In the genomic region with DNA sequence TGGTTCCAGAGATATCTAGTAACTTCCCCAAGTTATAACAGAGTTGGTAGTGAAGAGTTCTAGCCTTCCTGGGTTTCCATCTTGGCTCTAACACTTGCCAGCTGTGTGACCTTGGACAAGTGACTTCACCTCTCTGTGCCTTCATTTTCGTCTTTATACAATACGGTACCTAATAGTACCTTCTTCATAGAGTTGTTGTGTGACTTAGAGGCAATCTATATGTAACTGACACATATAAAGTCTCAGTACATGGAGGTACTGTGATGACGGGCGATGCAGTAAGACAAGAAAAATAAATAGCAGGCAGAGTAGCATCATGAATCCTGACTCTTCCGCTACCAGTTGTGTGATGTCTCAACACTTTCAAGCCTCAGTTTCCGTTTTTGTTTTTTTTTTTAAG, we compare ENCODE assay signal across 32 cellular contexts. TPM values are rescaled to one million over a fixed set of nuclear protein-coding genes. Genes with fewer than 3 reads are reported as not detected.
"Had no signal": no experiment of that assay in that cellular context is flagged by ENCODE, and none has a peak within 500 bp of the region (broad histone marks: within the 10 kb centered on the region; RNA-seq: fewer than 3 reads in every experiment).

No MANE protein-coding gene starts in this region.

- ATAC-seq: activated CD4-positive, CD25-positive, alpha-beta regulatory T cell treated with anti-CD3 and anti-CD28 coated beads, Interleukin-2, amount 50 U/mL, for 24 hours; activated T-cell treated with anti-CD3 and anti-CD28 coated beads, Interleukin-2, amount 50 U/mL, for 72 hours; effector memory CD8-positive, alpha-beta T cell; foreskin keratinocyte; gastrocnemius medialis; heart left ventricle; T-helper 17 cell had no signal

- H3K4me3 Mint-ChIP-seq: activated B cell treated with CpG ODN at 0.5 μM for 24 hours; activated CD4-positive, alpha-beta memory T cell treated with anti-CD3 and anti-CD28 coated beads, Interleukin-2, amount 10 ng/mL, durations not matched to agents 7 days and 5 days; activated naive CD8-positive, alpha-beta T cell; activated T-cell treated with anti-CD3 and anti-CD28 coated beads, Interleukin-2, amount 50 U/mL, for 24 hours; activated T-cell treated with anti-CD3 and anti-CD28 coated beads, Interleukin-2, amount 50 U/mL, for 72 hours; effector memory CD8-positive, alpha-beta T cell; T-helper 17 cell; T-helper 2 cell treated with Interferon-gamma antibody and Interleukin-4, amounts not matched to agents 5 μg/mL and 100 μg/mL, for 36 hours had no signal

- H3K9me3 Mint-ChIP-seq: activated B cell treated with CpG ODN at 0.5 μM for 24 hours; activated CD4-positive, alpha-beta memory T cell treated with anti-CD3 and anti-CD28 coated beads, Interleukin-2, amount 10 ng/mL, durations not matched to agents 7 days and 5 days; activated T-cell treated with anti-CD3 and anti-CD28 coated beads, Interleukin-2, amount 50 U/mL, for 24 hours; activated T-cell treated with anti-CD3 and anti-CD28 coated beads, Interleukin-2, amount 50 U/mL, for 72 hours; effector memory CD8-positive, alpha-beta T cell; T-helper 2 cell treated with Interferon-gamma antibody and Interleukin-4, amounts not matched to agents 5 μg/mL and 100 μg/mL, for 36 hours had no signal

- H3K27ac ChIP-seq: brain microvascular endothelial cell, esophagus muscularis mucosa, foreskin keratinocyte, gastrocnemius medialis, heart left ventricle, WERI-Rb-1 had no signal

- H3K4me1 ChIP-seq: esophagus muscularis mucosa, foreskin keratinocyte, gastrocnemius medialis, heart left ventricle had no signal

- H3K27ac Mint-ChIP-seq: activated B cell treated with CpG ODN at 0.5 μM for 24 hours; activated CD4-positive, alpha-beta memory T cell treated with anti-CD3 and anti-CD28 coated beads, Interleukin-2, amount 10 ng/mL, durations not matched to agents 7 days and 5 days; activated naive CD8-positive, alpha-beta T cell; activated T-cell treated with anti-CD3 and anti-CD28 coated beads, Interleukin-2, amount 50 U/mL, for 24 hours; T-helper 2 cell treated with Interferon-gamma antibody and Interleukin-4, amounts not matched to agents 5 μg/mL and 100 μg/mL, for 36 hours had no signal

- H3K4me3 ChIP-seq: esophagus muscularis mucosa, gastrocnemius medialis, heart left ventricle had no signal

- FAIRE-seq: astrocyte, colon had no signal

- H3K4me1 Mint-ChIP-seq: activated B cell treated with CpG ODN at 0.5 μM for 24 hours; activated CD4-positive, alpha-beta memory T cell treated with anti-CD3 and anti-CD28 coated beads, Interleukin-2, amount 10 ng/mL, durations not matched to agents 7 days and 5 days had no signal

- DNase-seq: activated B cell treated with CpG ODN at 0.5 μM for 24 hours; activated CD4-positive, alpha-beta memory T cell treated with anti-CD3 and anti-CD28 coated beads, Interleukin-2, amount 10 ng/mL, durations not matched to agents 7 days and 5 days; activated CD4-positive, alpha-beta T cell treated with anti-CD3 and anti-CD28 coated beads for 48 hours; activated CD8-positive, alpha-beta memory T cell treated with anti-CD3 and anti-CD28 coated beads, Interleukin-2, amount 50 U/mL, for 48 hours; activated gamma-delta T cell; activated naive CD4-positive, alpha-beta T cell; activated T-cell treated with anti-CD3 and anti-CD28 coated beads for 4 hours; activated T-cell treated with anti-CD3 and anti-CD28 coated beads, Interleukin-2, amount 50 U/mL, for 24 hours; activated T-cell treated with anti-CD3 and anti-CD28 coated beads, Interleukin-2, amount 50 U/mL, for 72 hours; amniotic stem cell; anterior cingulate cortex; brain microvascular endothelial cell; caudate nucleus; cortex of kidney; dermis blood vessel endothelial cell; effector CD4-positive, alpha-beta T cell; effector memory CD8-positive, alpha-beta T cell; erythroblast; foreskin keratinocyte; gastrocnemius medialis; glutamatergic neuron; heart left ventricle; T-helper 1 cell; T-helper 17 cell; T1000; WERI-Rb-1 had no signal

- H3K27me3 ChIP-seq: brain microvascular endothelial cell, esophagus muscularis mucosa, foreskin keratinocyte, gastrocnemius medialis, heart left ventricle had no signal

- H3K27me3 Mint-ChIP-seq: activated B cell treated with CpG ODN at 0.5 μM for 24 hours; activated CD4-positive, alpha-beta memory T cell treated with anti-CD3 and anti-CD28 coated beads, Interleukin-2, amount 10 ng/mL, durations not matched to agents 7 days and 5 days; activated naive CD8-positive, alpha-beta T cell; activated T-cell treated with anti-CD3 and anti-CD28 coated beads, Interleukin-2, amount 50 U/mL, for 24 hours; effector memory CD8-positive, alpha-beta T cell; T-helper 17 cell had no signal

- H3K9me3 ChIP-seq: gastrocnemius medialis had no signal

RNA-seq across cellular contexts. Expression of gene ZNF296, which starts 45.5 kb away (rescaled TPM):
- total RNA-seq: gastrocnemius medialis had no signal
